In genomic region chr17:60525624-60526514, GRCh38 we compare ENCODE assay signal across 8 cellular contexts. TPM values are rescaled to one million over a fixed set of nuclear protein-coding genes. Genes with fewer than 3 reads are reported as not detected.
DNase-seq lines count a peak whose midpoint lies in the region; ATAC-seq and TF ChIP-seq lines count a peak whose summit lies in the region.

APPBP2 (minus strand) TSS chr17:60526242; CDS start chr17:60525931, 311 bp downstream.

- H3K36me3 Mint-ChIP-seq in T-cell (peaks cover 2% of the 10 kb centered on the region), type B pancreatic cell (peaks cover 7% of the 10 kb centered on the region)

- ATAC-seq in HG02642 (IDR thresholded peaks at IDR 0.05; ENCODE audit: poor library complexity, unreplicated experiment) (peak; percentile 93), T-cell (replicated peaks in 1 of 4) (peak; percentile 87 to 88 (median 88))

- CTCF ChIA-PET in T-cell (lab: Charles Lee) = interaction anchor here (0.5 to 1.0 kb wide), 2 partner anchors 112 to 168 kb away, joined by 3 to 5 read pairs; no protein-coding TSS in a partner anchor

- peak; percentile 81 for DNase-seq in GM12865 (ENCODE audit: low read depth)
- peak; percentile 68 for DNase-seq in NCI-H1105 treated with DMSO at 0.1 percent for 48 hours (lab: John Stamatoyannopoulos, UW)
- DNase-seq in T-cell = peak; percentile 61 to 82 (median 72)
- peak; percentile 95 for DNase-seq in cardiac septum (ENCODE audit: low spot score)
- peak; percentile 76 to 98 (median 88) for DNase-seq in posterior cingulate gyrus
- peak; percentile 86 for DNase-seq in type B pancreatic cell (ENCODE audit: extremely low spot score, unreplicated experiment)

- no peak for TF ChIP-seq CTCF in GM12865 (IDR thresholded peaks at IDR 0.05; ENCODE audit: insufficient read depth, low read depth, low read length, missing control alignments)
- no peak for TF ChIP-seq CTCF in type B pancreatic cell (conservative IDR thresholded peaks at IDR 0.05)

- H3K27ac Mint-ChIP-seq in T-cell (peak within 1 kb of the TSS; percentile 98), type B pancreatic cell (peak within 1 kb of the TSS; percentile 99)

- POLR2A ChIA-PET in T-cell (lab: Charles Lee) = no interaction called here

- H3K4me3 ChIP-seq in GM12865 (ENCODE audit: low read depth, low read length) = peak within 1 kb of the TSS; percentile 75

- WGBS in adipose tissue, 3 donors = 0 to 1% (median 1%) methylated on average over 59 to 72 of the region's 72 CpGs

- peak within 1 kb of the TSS; percentile 96 for H3K27ac ChIP-seq in adipose tissue (ENCODE audit: low read depth, low read length)

- peak within 1 kb of the TSS; percentile 97 to 100 (median 98) for H3K4me3 Mint-ChIP-seq in T-cell
- H3K4me3 Mint-ChIP-seq in type B pancreatic cell = peak within 1 kb of the TSS; percentile 95

- H3K27me3 Mint-ChIP-seq in T-cell (peaks cover 0 to 2% of the 10 kb centered on the region in 2 donors), type B pancreatic cell (no peaks in the 10 kb centered on the region)

- no peaks in the 10 kb centered on the region for H3K9me3 Mint-ChIP-seq in T-cell
- H3K9me3 Mint-ChIP-seq in type B pancreatic cell = peaks cover 10% of the 10 kb centered on the region

- intact Hi-C loops in cardiac septum (cut with DNase I) = loop anchor here (2.0 to 10.0 kb wide), 3 partner anchors 49 to 75 kb away; partner anchors contain the start of gene PPM1D
- intact Hi-C loops in posterior cingulate gyrus (cut with DNase I) = loop anchor here (2.0 to 5.0 kb wide), 2 partner anchors 46 to 77 kb away; no protein-coding TSS in a partner anchor

- peaks cover 52 to 54% (median 53%) of the 10 kb centered on the region in 3 donors for H3K4me1 Mint-ChIP-seq in T-cell
- H3K4me1 Mint-ChIP-seq in type B pancreatic cell (ENCODE audit: unreplicated experiment) = peaks cover 15% of the 10 kb centered on the region

RNA-seq across cellular contexts. Expression of gene APPBP2, which starts in this region (rescaled TPM):
- total RNA-seq in T-cell (10 to 100 TPM; 32.2 to 42.0 (median 36.6) TPM), cardiac septum (19.9 TPM), type B pancreatic cell (ENCODE audit: low replicate concordance) (44.8 and 66.4 TPM in 2 replicates)
- polyA plus RNA-seq in adipose tissue = 10 to 100 TPM in 2 of 3 donors, 1 to 10 TPM in 1; 4.6 to 12.6 (median 12.2) TPM

Comparison
In these comparisons a context has a peak if more than half of its experiments do, and no peak if none do; other contexts are left out.
1. Peak in every context shown above with its lines: DNase-seq, ATAC-seq, H3K4me3 ChIP-seq and H3K27ac ChIP-seq.